In the genomic region with DNA sequence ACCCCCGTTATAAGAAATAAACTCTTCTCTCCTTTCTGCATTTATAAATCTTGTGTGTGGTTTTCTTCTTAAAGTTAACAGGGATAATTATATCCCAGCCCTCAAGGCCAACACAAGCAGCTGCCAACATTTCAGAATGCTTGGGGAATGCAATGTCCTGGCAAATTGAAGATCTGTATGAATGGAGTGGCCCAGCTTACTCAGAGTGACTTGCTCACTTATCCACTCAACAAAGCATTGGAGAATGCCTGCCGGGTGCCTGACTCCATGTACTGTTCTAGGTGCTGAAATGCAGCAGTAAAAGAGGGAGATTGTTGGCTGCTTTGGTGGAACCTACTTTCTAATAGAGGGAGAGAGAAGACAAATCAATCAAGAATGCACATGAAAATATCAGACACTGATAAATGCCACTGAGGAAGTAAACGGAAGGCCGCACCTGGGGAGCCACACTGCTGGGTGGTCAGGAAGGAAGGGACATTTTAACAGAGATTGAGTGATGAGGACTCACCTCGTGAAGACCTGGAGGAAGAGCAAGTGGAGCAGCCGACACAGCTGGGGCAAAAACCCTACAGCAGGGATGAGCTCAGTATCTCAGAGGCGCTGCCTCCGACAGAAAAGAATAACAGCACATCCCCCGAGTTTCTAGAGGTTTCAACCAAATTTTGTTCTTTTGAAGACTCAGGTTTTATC, we compare ENCODE assay signal across 21 cellular contexts.
A peak's percentile ranks its signal among the peaks of the same experiment; 100 is the strongest.
DNase-seq lines count a peak whose midpoint lies in the region; ATAC-seq and TF ChIP-seq lines count a peak whose summit lies in the region.
"Had no signal": no experiment of that assay in that cellular context is flagged by ENCODE, and none has a peak within 500 bp of the region (broad histone marks: within the 10 kb centered on the region; RNA-seq: fewer than 3 reads in every experiment).

No MANE protein-coding gene starts in this region.

- H3K9me3 ChIP-seq in right atrium auricular region = no peaks in the 10 kb centered on the region
- H3K9me3 ChIP-seq in psoas muscle = no peaks in the 10 kb centered on the region
- no peaks in the 10 kb centered on the region for H3K9me3 ChIP-seq in ascending aorta
- H3K9me3 ChIP-seq: A549, BLaER1, HAP-1 had no signal

- H3K4me1 Mint-ChIP-seq in MCF 10A (ENCODE audit: insufficient read depth, unreplicated experiment) = no peaks in the 10 kb centered on the region
- H3K4me1 Mint-ChIP-seq: CD4-positive, alpha-beta memory T cell had no signal

- H3K27me3 Mint-ChIP-seq in MCF 10A (ENCODE audit: insufficient read depth, unreplicated experiment) = peaks cover 24% of the 10 kb centered on the region

- peaks cover under 1% of the 10 kb centered on the region for H3K36me3 ChIP-seq in right atrium auricular region
- H3K36me3 ChIP-seq in psoas muscle (ENCODE audit: insufficient read depth in 1 of 2, low read depth in 1 of 2) = no peaks in the 10 kb centered on the region
- no peaks in the 10 kb centered on the region for H3K36me3 ChIP-seq in ascending aorta
- H3K36me3 ChIP-seq: BLaER1, HAP-1 had no signal

- H3K4me3 Mint-ChIP-seq in MCF 10A (ENCODE audit: unreplicated experiment) = no peak overlapping the region
- H3K4me3 Mint-ChIP-seq: CD4-positive, alpha-beta memory T cell had no signal

- WGBS in psoas muscle, 3 donors = 74 to 81% (median 79%) methylated on average over 9 of the region's 9 CpGs

- H3K4me1 ChIP-seq in right atrium auricular region = peaks cover 0 to 34% of the 10 kb centered on the region in 2 donors
- H3K4me1 ChIP-seq in psoas muscle = peaks cover 6% of the 10 kb centered on the region
- H3K4me1 ChIP-seq in ascending aorta = peaks cover 20 to 38% of the 10 kb centered on the region in 2 donors
- H3K4me1 ChIP-seq: BLaER1, HAP-1 had no signal

- no peak overlapping the region for H3K27ac Mint-ChIP-seq in MCF 10A (ENCODE audit: low read depth, unreplicated experiment)
- H3K27ac Mint-ChIP-seq: CD4-positive, alpha-beta memory T cell had no signal

- peak overlapping the region in 1 of 2 donors; percentile 32 for H3K27ac ChIP-seq in right atrium auricular region
- no peak overlapping the region for H3K27ac ChIP-seq in psoas muscle
- peak overlapping the region in 1 of 2 donors; percentile 62 for H3K27ac ChIP-seq in ascending aorta
- H3K27ac ChIP-seq: A549, BLaER1 had no signal

- no peaks in the 10 kb centered on the region for H3K36me3 Mint-ChIP-seq in MCF 10A (ENCODE audit: insufficient read depth, unreplicated experiment)
- H3K36me3 Mint-ChIP-seq: CD4-positive, alpha-beta memory T cell had no signal

- BruUV-seq in MCF 10A (replicated peaks; lab: Mats Ljungman, UMichigan) = no TSS peak

- peaks cover 8% of the 10 kb centered on the region for H3K9me3 Mint-ChIP-seq in MCF 10A (ENCODE audit: unreplicated experiment)
- H3K9me3 Mint-ChIP-seq: CD4-positive, alpha-beta memory T cell had no signal

- no peak overlapping the region for H3K4me3 ChIP-seq in right atrium auricular region
- H3K4me3 ChIP-seq in psoas muscle = no peak overlapping the region
- H3K4me3 ChIP-seq in ascending aorta = no peak overlapping the region
- H3K4me3 ChIP-seq: A549, BLaER1, HAP-1 had no signal

- DNase-seq in Right ventricle myocardium superior (no peak), cardiac septum (ENCODE audit: low spot score) (no peak), right atrium auricular region (ENCODE audit: low spot score) (peak; percentile 62), psoas muscle (no peak), RKO (ENCODE audit: low spot score) (no peak), MCF 10A (ENCODE audit: unreplicated experiment) (no peak), ascending aorta (ENCODE audit: low spot score in 2 of 2) (no peak)
- DNase-seq: CD4-positive, alpha-beta memory T cell; DMS153; GDM1; NCI-H1105 treated with DMSO at 0.1 percent for 48 hours; NCI-H1694 treated with DMSO at 0.1 percent for 48 hours; NCI-H2107; NCI-H2227 treated with DMSO at 0.1 percent for 48 hours; NCI-H510A treated with DMSO at 0.1 percent for 48 hours; NCI-H774; SHP77 treated with DMSO at 0.1 percent for 48 hours had no signal

- CTCF ChIA-PET in MCF 10A (lab: Yijun Ruan, JAX) = interaction anchor here (0.5 to 1.5 kb wide), 5 partner anchors 8 to 649 kb away, joined by 3 to 6 read pairs (median 3); no protein-coding TSS in a partner anchor

- H3K27me3 ChIP-seq in right atrium auricular region = no peaks in the 10 kb centered on the region
- H3K27me3 ChIP-seq in psoas muscle (ENCODE audit: insufficient read depth in 3 of 3, low read length in 2 of 3) = no peaks in the 10 kb centered on the region
- no peaks in the 10 kb centered on the region for H3K27me3 ChIP-seq in ascending aorta
- H3K27me3 ChIP-seq: BLaER1 had no signal

- peak; percentile 84 for ATAC-seq in Right ventricle myocardium superior (ENCODE audit: poor library complexity)
- ATAC-seq in psoas muscle = peak in 3 of 4 donors; percentile 36 to 72 (median 47)
- ATAC-seq in HG02763 (IDR thresholded peaks at IDR 0.05; ENCODE audit: unreplicated experiment) = no peak
- ATAC-seq: A549 had no signal

- intact Hi-C loops in Right ventricle myocardium superior (cut with DNase I) (no loop called here), cardiac septum (cut with DNase I) (no loop called here), psoas muscle (cut with DNase I) (no loop called here), MCF 10A (cut with micrococcal nuclease) (no loop called here), ascending aorta (cut with DNase I) (loop anchor here (5.0 kb wide), 2 partner anchors 342 to 397 kb away; a partner anchor contains a TSS)

- TF ChIP-seq CTCF in right atrium auricular region (IDR thresholded peaks at IDR 0.05) (no peak), psoas muscle (IDR thresholded peaks at IDR 0.05) (no peak), MCF 10A (IDR thresholded peaks at IDR 0.05; ENCODE audit: unreplicated experiment) (no peak), ascending aorta (IDR thresholded peaks at IDR 0.05) (no peak)

- POLR2A ChIA-PET in MCF 10A (lab: Yijun Ruan, JAX) = no interaction called here
